Comparison of ENCODE assay signal across 23 cellular contexts in the genomic region with DNA sequence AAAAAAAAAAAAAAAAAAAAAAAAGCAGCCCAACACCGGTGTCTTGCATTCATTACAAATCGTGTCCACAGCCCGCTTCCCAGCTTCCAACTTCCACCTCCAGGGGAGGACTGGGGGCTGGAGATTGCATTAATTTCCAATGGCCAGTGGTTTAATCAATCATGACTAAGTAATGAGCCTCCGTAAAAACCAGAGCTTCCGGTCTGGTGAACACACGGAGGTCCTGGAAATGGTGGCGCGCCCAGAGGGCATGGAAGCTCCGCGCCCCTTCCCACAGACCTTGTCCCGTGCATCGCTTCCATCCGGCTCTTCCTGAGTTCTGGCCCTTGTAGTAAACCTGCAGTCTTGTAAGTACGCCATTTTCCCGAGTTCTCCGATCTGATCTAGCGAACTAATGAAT. TPM values are rescaled to one million over a fixed set of nuclear protein-coding genes. Genes with fewer than 3 reads are reported as not detected.
DNase-seq lines count a peak whose midpoint lies in the region; ATAC-seq, FAIRE-seq and TF ChIP-seq lines count a peak whose summit lies in the region.
"Had no signal": no experiment of that assay in that cellular context is flagged by ENCODE, and none has a peak within 500 bp of the region (broad histone marks: within the 10 kb centered on the region; RNA-seq: fewer than 3 reads in every experiment).

No MANE protein-coding gene starts in this region.

- no peak overlapping the region for H3K4me3 ChIP-seq in K562
- no peak overlapping the region for H3K4me3 ChIP-seq in mesenchymal stem cell (ENCODE audit: insufficient read depth in 1 of 2, low read depth in 1 of 2, low read length in 2 of 2)
- no peak overlapping the region for H3K4me3 ChIP-seq in trophoblast cell (ENCODE audit: low read depth, low read length)
- H3K4me3 ChIP-seq: A549, GM12878, GM23338 had no signal

- H3K4me1 ChIP-seq in K562 (replicated peaks in 1 of 2; ENCODE audit: control insufficient read depth in 2 of 2, insufficient read depth in 2 of 2, low read length in 2 of 2) = no peaks in the 10 kb centered on the region; a peak in 1 of 5 replicates
- no peaks in the 10 kb centered on the region for H3K4me1 ChIP-seq in mesenchymal stem cell (ENCODE audit: control insufficient read depth, insufficient read depth, low read depth, low read length)
- H3K4me1 ChIP-seq in trophoblast cell (ENCODE audit: control insufficient read depth in 1 of 2, insufficient read depth in 2 of 2, low read length in 2 of 2) = no peaks in the 10 kb centered on the region
- H3K4me1 ChIP-seq: Caco-2 had no signal

- POLR2A ChIA-PET in K562 (lab: Yijun Ruan, JAX) = no interaction called here

- no peak overlapping the region for H2BK12ac ChIP-seq in mesenchymal stem cell (ENCODE audit: low read length in 2 of 2)
- H2BK12ac ChIP-seq in trophoblast cell (ENCODE audit: low read length) = no peak overlapping the region

- H3K79me2 ChIP-seq in K562 (ENCODE audit: control insufficient read depth, insufficient read depth, low read length) (no peaks in the 10 kb centered on the region), trophoblast cell (ENCODE audit: control insufficient read depth, insufficient read depth, low read length, poor library complexity) (no peaks in the 10 kb centered on the region)

- no peak for TF ChIP-seq EP300 in K562 (IDR thresholded peaks at IDR 0.05; ENCODE audit: low read length)

- H3K27me3 ChIP-seq in K562 (ENCODE audit: control insufficient read depth in 2 of 2, insufficient read depth in 2 of 2, low read length in 2 of 2) = peaks cover 0 to 16% of the 10 kb centered on the region in 2 experiments; a peak in 3 of 5 replicates
- no peaks in the 10 kb centered on the region for H3K27me3 ChIP-seq in mesenchymal stem cell (ENCODE audit: control insufficient read depth in 1 of 2, insufficient read depth in 1 of 2, low read length in 2 of 2)
- H3K27me3 ChIP-seq in trophoblast cell (ENCODE audit: insufficient read depth, low read length) = no peaks in the 10 kb centered on the region

- CTCF ChIA-PET in K562 (lab: Yijun Ruan, JAX; ENCODE audit: low intra/inter-chr PET ratio) = no interaction called here

- H3K36me3 Mint-ChIP-seq in CD14-positive monocyte = no peaks in the 10 kb centered on the region
- H3K36me3 Mint-ChIP-seq: CD4-positive, CD25-positive, alpha-beta regulatory T cell; CD8-positive, alpha-beta T cell had no signal

- H3K14ac ChIP-seq in mesenchymal stem cell (ENCODE audit: low read length in 2 of 2) (no peak overlapping the region), trophoblast cell (ENCODE audit: low read length) (no peak overlapping the region)

- H2AFZ ChIP-seq in K562 (ENCODE audit: low read depth, low read length) = no peak overlapping the region
- peak overlapping the region; percentile 14 for H2AFZ ChIP-seq in mesenchymal stem cell (ENCODE audit: low read depth, low read length)
- H2AFZ ChIP-seq in trophoblast cell (ENCODE audit: insufficient read depth, low read length, poor library complexity) = no peak overlapping the region

- no peak for TF ChIP-seq CTCF in K562 (IDR thresholded peaks at IDR 0.05 in 2 of 3, conservative IDR thresholded peaks at IDR 0.05 in 1 of 3; ENCODE audit: insufficient read depth in 2 of 3, low read depth in 1 of 3, low read length in 3 of 3)
- TF ChIP-seq CTCF in CD14-positive monocyte (IDR thresholded peaks at IDR 0.05) = no peak

- no peak overlapping the region for H3K27ac Mint-ChIP-seq in CD14-positive monocyte
- H3K27ac Mint-ChIP-seq: CD4-positive, CD25-positive, alpha-beta regulatory T cell; CD8-positive, alpha-beta T cell; GM23338 had no signal

- H4K12ac ChIP-seq in trophoblast cell (ENCODE audit: low read depth, low read length) = no peak overlapping the region

- H2AK5ac ChIP-seq in mesenchymal stem cell (ENCODE audit: low read length, severe bottlenecking) = no peak overlapping the region
- H2AK5ac ChIP-seq in trophoblast cell (ENCODE audit: low read length) = no peak overlapping the region

- H2BK5ac ChIP-seq in mesenchymal stem cell (ENCODE audit: low read depth, low read length, poor library complexity, severe bottlenecking) (no peak overlapping the region), trophoblast cell (ENCODE audit: low read depth, low read length, poor library complexity) (no peak overlapping the region)

- no peaks in the 10 kb centered on the region for H3K9me3 ChIP-seq in K562 (replicated peaks; ENCODE audit: control insufficient read depth, insufficient read depth, low read depth, low read length)
- H3K9me3 ChIP-seq in mesenchymal stem cell (ENCODE audit: control insufficient read depth, low read length) = no peaks in the 10 kb centered on the region
- H3K9me3 ChIP-seq in trophoblast cell (ENCODE audit: insufficient read depth, low read depth, low read length) = no peaks in the 10 kb centered on the region
- H3K9me3 ChIP-seq: A549, Caco-2 had no signal

- BruUV-seq in K562 (replicated peaks; lab: Mats Ljungman, UMichigan) = no TSS peak

- H3K4ac ChIP-seq in mesenchymal stem cell (ENCODE audit: low read depth in 1 of 2, low read length in 2 of 2) (no peak overlapping the region), trophoblast cell (ENCODE audit: low read depth, low read length) (no peak overlapping the region)

- no peak overlapping the region for H2BK120ac ChIP-seq in mesenchymal stem cell (ENCODE audit: low read depth, low read length)
- no peak overlapping the region for H2BK120ac ChIP-seq in trophoblast cell (ENCODE audit: insufficient read depth, low read length, poor library complexity)

- peaks cover 0 to 11% (median 2%) of the 10 kb centered on the region in 7 donors for H3K9me3 Mint-ChIP-seq in CD14-positive monocyte
- H3K9me3 Mint-ChIP-seq: CD8-positive, alpha-beta T cell; GM23338 had no signal

- no peak overlapping the region for H3K9ac ChIP-seq in K562 (ENCODE audit: insufficient read depth in 1 of 2, low read depth in 2 of 2, low read length in 2 of 2)
- no peak overlapping the region for H3K9ac ChIP-seq in mesenchymal stem cell (ENCODE audit: low read length)
- H3K9ac ChIP-seq in trophoblast cell (ENCODE audit: low read length) = no peak overlapping the region

- H3K27me3 Mint-ChIP-seq in CD14-positive monocyte (ENCODE audit: low read depth in 3 of 3) = peaks cover 5 to 18% (median 9%) of the 10 kb centered on the region in 3 donors

- no peak overlapping the region for H3K4me3 Mint-ChIP-seq in CD14-positive monocyte
- H3K4me3 Mint-ChIP-seq: CD4-positive, CD25-positive, alpha-beta regulatory T cell; CD8-positive, alpha-beta T cell; GM23338 had no signal

- no peak overlapping the region for H4K8ac ChIP-seq in mesenchymal stem cell (ENCODE audit: low read length)
- H4K8ac ChIP-seq in trophoblast cell (ENCODE audit: low read depth, low read length) = no peak overlapping the region

- H3K4me2 ChIP-seq in K562 (ENCODE audit: insufficient read depth, low read length) = peak overlapping the region; percentile 18; the same call in 1 of the 2 replicates
- no peak overlapping the region for H3K4me2 ChIP-seq in mesenchymal stem cell (ENCODE audit: low read length, poor library complexity, severe bottlenecking)
- no peak overlapping the region for H3K4me2 ChIP-seq in trophoblast cell (ENCODE audit: low read length)
- H3K4me2 ChIP-seq: A549, GM23338 had no signal

- WGBS in K562 (ENCODE audit: insufficient coverage, low coverage, missing lambda C conversion rate) = 16% methylated on average over 4 of the region's 17 CpGs
- WGBS in mesenchymal stem cell = 97% methylated on average over 17 of the region's 17 CpGs
- WGBS in trophoblast cell (ENCODE audit: extremely low coverage, insufficient coverage, insufficient read length) = no CpG with 5 or more reads among the region's 17 CpGs

- in situ Hi-C loops in K562 (cut with MboI) = no loop called here

- H4K91ac ChIP-seq in mesenchymal stem cell (ENCODE audit: low read length) (no peak overlapping the region), trophoblast cell (ENCODE audit: low read depth, low read length) (no peak overlapping the region)

- no peak for FAIRE-seq in K562 (lab: Jason Lieb, UNC)
- FAIRE-seq: A549, GM12878, H54 had no signal

- H3K23ac ChIP-seq in mesenchymal stem cell (ENCODE audit: low read length in 2 of 2) (no peak overlapping the region), trophoblast cell (ENCODE audit: low read length) (no peak overlapping the region)

- no peaks in the 10 kb centered on the region for H3K79me1 ChIP-seq in mesenchymal stem cell (replicated peaks; ENCODE audit: low read length, poor library complexity, severe bottlenecking)
- no peaks in the 10 kb centered on the region for H3K79me1 ChIP-seq in trophoblast cell (ENCODE audit: low read length)

- no peaks in the 10 kb centered on the region for H3K9me1 ChIP-seq in K562 (ENCODE audit: control insufficient read depth, insufficient read depth, low read length)

- ATAC-seq in K562 = no peak
- ATAC-seq: A549; CD8-positive, alpha-beta T cell; GM12878; GM23338 had no signal

- no peaks in the 10 kb centered on the region for H3K4me1 Mint-ChIP-seq in CD14-positive monocyte

- H3K27ac ChIP-seq in K562 (ENCODE audit: extremely low read depth, low read depth, low read length) (no peak overlapping the region), mesenchymal stem cell (ENCODE audit: low read length, poor library complexity, severe bottlenecking) (no peak overlapping the region), trophoblast cell (ENCODE audit: low read depth, low read length) (no peak overlapping the region)
- H3K27ac ChIP-seq: A549 had no signal

- H3K18ac ChIP-seq in mesenchymal stem cell (ENCODE audit: low read depth in 1 of 2, low read length in 2 of 2) (no peak overlapping the region), trophoblast cell (ENCODE audit: low read length) (no peak overlapping the region)

- TF ChIP-seq RAD21 in K562 (CRISPR knock-in tag; conservative IDR thresholded peaks at IDR 0.05 in 1 of 2, IDR thresholded peaks at IDR 0.05 in 1 of 2) = no peak

- intact Hi-C loops in K562 (cut with micrococcal nuclease) (no loop called here), CD14-positive monocyte (cut with micrococcal nuclease) (no loop called here)

- no peak for TF ChIP-seq POLR2A in K562 (conservative IDR thresholded peaks at IDR 0.05)

- H2BK15ac ChIP-seq in mesenchymal stem cell (ENCODE audit: low read depth, poor library complexity, severe bottlenecking) = no peak overlapping the region

- H4K20me1 ChIP-seq in K562 (replicated peaks; ENCODE audit: control insufficient read depth, insufficient read depth, low read length) = no peaks in the 10 kb centered on the region

- DNase-seq in ELF-1 (ENCODE audit: low read depth, low spot score) (peak; percentile 88), K562 (ENCODE audit: extremely low read depth in 1 of 4, low spot score in 3 of 4) (no peak), mesenchymal stem cell (no peak), trophoblast cell (peak; percentile 48 to 69), retina (no peak), NCI-H446 (lab: John Stamatoyannopoulos, UW) (no peak), CD14-positive monocyte (ENCODE audit: low spot score) (no peak)
- no peak for DNase-seq in central memory CD4-positive, alpha-beta T cell
- DNase-seq: 8988T; ACHN; AML-193; C1 segment of cervical spinal cord; Caco-2; CD4-positive, CD25-positive, alpha-beta regulatory T cell; CD8-positive, alpha-beta T cell; DMS153; DND-41; GDM1; HCEC 1CT had no signal

- no peaks in the 10 kb centered on the region for H3K36me3 ChIP-seq in K562 (ENCODE audit: control insufficient read depth, insufficient read depth, low read length)
- H3K36me3 ChIP-seq in mesenchymal stem cell (ENCODE audit: control insufficient read depth in 1 of 2, insufficient read depth in 2 of 2, low read depth in 1 of 2, low read length in 2 of 2) = no peaks in the 10 kb centered on the region
- H3K36me3 ChIP-seq in trophoblast cell (ENCODE audit: control insufficient read depth in 1 of 2, insufficient read depth in 2 of 2, low read length in 2 of 2) = no peaks in the 10 kb centered on the region

RNA-seq across cellular contexts. Expression of gene EEF1B2, which starts 43.6 kb away (rescaled TPM):
- 135 and 187 TPM in 2 replicates for total RNA-seq in K562 (2011; cell fraction: chromatin; rRNA removed; ENCODE audit: low replicate concordance)
- 187 and 222 TPM in 2 replicates for total RNA-seq in K562 (2011; cell fraction: nucleolus; rRNA removed)
- 292 and 475 TPM in 2 replicates for total RNA-seq in K562 (2011; cell fraction: nucleoplasm; rRNA removed)
- 522 and 628 TPM in 2 replicates for total RNA-seq in K562 (2014; rRNA removed)
- total RNA-seq in K562 (2014; rRNA removed; fragmentation: Illumina TruSeq; extraction: Trizol) = 893 and 908 TPM in 2 replicates
- total RNA-seq in K562 (2015; rRNA removed; fragmentation: Illumina TruSeq; extraction: Trizol) = 878 and 910 TPM in 2 replicates
- 643 and 674 TPM in 2 replicates for total RNA-seq in K562 (2021)
- 920 and 1,079 TPM in 2 replicates for polyA plus RNA-seq in K562 (2011; rRNA removed)
- polyA plus RNA-seq in K562 (2011; cell fraction: cytosol; rRNA removed) = 534 and 569 TPM in 2 replicates
- 267 and 351 TPM in 2 replicates for polyA plus RNA-seq in K562 (2011; cell fraction: nucleus; rRNA removed)
- polyA plus RNA-seq in K562 (2012) = 728 and 753 TPM in 2 replicates
- polyA plus RNA-seq in K562 (2014; fragmentation: Illumina TruSeq; extraction: Trizol) = 748 and 796 TPM in 2 replicates
- polyA plus RNA-seq in K562 (2014; fragmentation: Nextera tagmentation; extraction: Ambion mirVana) = 1,000 to 10,000 TPM in 1 of 2 experiments, 100 to 1,000 TPM in 1; 943 to 1,148 TPM
- 803 and 861 TPM in 2 replicates for polyA plus RNA-seq in K562 (2014; rRNA removed)
- polyA minus RNA-seq in K562 (2011; rRNA and poly(A)+ RNA removed) = 835 and 884 TPM in 2 replicates
- polyA minus RNA-seq in K562 (2011; cell fraction: cytosol; rRNA and poly(A)+ RNA removed) = 251 and 265 TPM in 2 replicates
- polyA minus RNA-seq in K562 (2011; cell fraction: nucleus; rRNA and poly(A)+ RNA removed) = 108 and 155 TPM in 2 replicates
- polyA plus RNA-seq in mesenchymal stem cell (2013, experiment 1 of 2) = 649 TPM
- polyA plus RNA-seq in mesenchymal stem cell (2013, experiment 2 of 2) = 665 TPM
- 589 and 591 TPM in 2 replicates for polyA plus RNA-seq in trophoblast cell (2013)
- 100 to 1,000 TPM; 355 to 406 TPM for polyA plus RNA-seq in CD14-positive monocyte

RNA-seq across cellular contexts. Expression of gene NDUFS1, which starts 44.1 kb away (rescaled TPM):
- 68.9 and 88.3 TPM in 2 replicates for total RNA-seq in K562 (2011; cell fraction: chromatin; rRNA removed; ENCODE audit: low replicate concordance)
- 32.9 and 35.0 TPM in 2 replicates for total RNA-seq in K562 (2011; cell fraction: nucleolus; rRNA removed)
- total RNA-seq in K562 (2011; cell fraction: nucleoplasm; rRNA removed) = 27.6 and 34.6 TPM in 2 replicates
- 86.8 and 92.7 TPM in 2 replicates for total RNA-seq in K562 (2014; rRNA removed)
- total RNA-seq in K562 (2014; rRNA removed; fragmentation: Illumina TruSeq; extraction: Trizol) = 118 and 143 TPM in 2 replicates
- 86.5 and 91.5 TPM in 2 replicates for total RNA-seq in K562 (2015; rRNA removed; fragmentation: Illumina TruSeq; extraction: Trizol)
- 87.9 and 90.5 TPM in 2 replicates for total RNA-seq in K562 (2021)
- polyA plus RNA-seq in K562 (2011; rRNA removed) = 84.7 and 130 TPM in 2 replicates
- polyA plus RNA-seq in K562 (2011; cell fraction: cytosol; rRNA removed) = 43.2 and 72.6 TPM in 2 replicates
- polyA plus RNA-seq in K562 (2011; cell fraction: nucleus; rRNA removed) = 33.4 and 43.8 TPM in 2 replicates
- polyA plus RNA-seq in K562 (2012) = 49.5 and 75.8 TPM in 2 replicates
- 99.8 and 102 TPM in 2 replicates for polyA plus RNA-seq in K562 (2014; fragmentation: Illumina TruSeq; extraction: Trizol)
- 100 to 1,000 TPM in 1 of 2 experiments, 10 to 100 TPM in 1; 75.0 to 116 TPM for polyA plus RNA-seq in K562 (2014; fragmentation: Nextera tagmentation; extraction: Ambion mirVana)
- polyA plus RNA-seq in K562 (2014; rRNA removed) = 76.8 and 77.4 TPM in 2 replicates
- polyA minus RNA-seq in K562 (2011; rRNA and poly(A)+ RNA removed) = 220 and 255 TPM in 2 replicates
- 43.6 and 56.6 TPM in 2 replicates for polyA minus RNA-seq in K562 (2011; cell fraction: cytosol; rRNA and poly(A)+ RNA removed)
- 21.1 and 33.7 TPM in 2 replicates for polyA minus RNA-seq in K562 (2011; cell fraction: nucleus; rRNA and poly(A)+ RNA removed)
- 40.6 TPM for polyA plus RNA-seq in mesenchymal stem cell (2013, experiment 1 of 2)
- 46.1 TPM for polyA plus RNA-seq in mesenchymal stem cell (2013, experiment 2 of 2)
- 34.5 and 34.8 TPM in 2 replicates for polyA plus RNA-seq in trophoblast cell (2013)
- 10 to 100 TPM; 37.9 to 43.9 TPM for polyA plus RNA-seq in CD14-positive monocyte

Comparison
In these comparisons a context has a peak if more than half of its experiments do, and no peak if none do; other contexts are left out.
1. DNase-seq: peak in ELF-1 (single experiment) and trophoblast cell (2 of 2); none in K562 (0 of 4), mesenchymal stem cell (single experiment), central memory CD4-positive, alpha-beta T cell (single experiment), retina (single experiment), NCI-H446 (0 of 2) and CD14-positive monocyte (single experiment).